In the genomic region with DNA sequence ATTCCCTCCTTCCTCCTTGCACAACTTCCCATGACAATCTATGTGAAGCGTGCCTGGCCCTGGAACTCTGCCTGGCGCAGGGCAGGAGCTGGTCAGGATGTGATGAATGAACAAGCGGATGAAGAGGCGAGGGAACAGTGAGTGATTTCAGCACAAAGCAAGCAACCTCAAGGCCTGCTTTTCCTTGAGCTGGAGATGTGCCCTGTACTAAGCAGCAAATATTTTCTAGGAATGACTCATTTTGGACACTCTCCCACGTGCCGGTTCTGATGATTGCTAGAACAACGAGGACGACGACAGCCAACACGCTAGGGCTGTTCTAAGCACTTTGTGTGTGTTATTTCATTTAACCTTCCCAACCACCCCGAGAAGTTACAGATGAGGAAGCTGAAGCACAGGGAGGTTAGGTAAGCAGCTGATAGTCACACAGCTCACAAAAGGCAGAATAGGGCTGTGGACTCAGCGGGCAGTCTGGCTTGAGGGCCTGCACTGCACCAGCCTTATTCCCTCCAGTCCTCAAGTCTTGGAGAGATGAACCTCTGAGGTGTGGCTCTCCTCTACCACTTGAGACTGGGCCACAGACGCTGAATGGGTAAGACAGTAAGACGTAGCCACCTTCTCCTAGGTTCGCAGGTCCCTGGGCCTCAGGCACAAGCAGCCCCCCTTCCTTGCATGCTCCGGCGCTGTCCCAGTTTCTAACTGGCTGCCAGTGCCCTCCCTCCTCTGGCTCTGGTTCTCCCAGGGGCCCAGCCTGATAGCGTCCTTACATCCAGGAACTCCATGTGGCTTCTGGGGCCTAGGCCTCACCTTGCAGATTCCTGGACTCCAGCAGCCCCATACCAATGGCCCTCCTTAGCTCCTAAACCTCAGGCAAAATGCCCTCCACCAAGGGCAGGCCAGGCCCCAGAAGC, we compare ENCODE assay signal across 10 cellular contexts. TPM values are rescaled to one million over a fixed set of nuclear protein-coding genes. Genes with fewer than 3 reads are reported as not detected.
DNase-seq lines count a peak whose midpoint lies in the region; FAIRE-seq and TF ChIP-seq lines count a peak whose summit lies in the region.
"Had no signal": no experiment of that assay in that cellular context is flagged by ENCODE, and none has a peak within 500 bp of the region (broad histone marks: within the 10 kb centered on the region; RNA-seq: fewer than 3 reads in every experiment).

No MANE protein-coding gene starts in this region.

- H2AFZ ChIP-seq in endothelial cell of umbilical vein (ENCODE audit: low read depth, low read length): no peak overlapping the region
- no peak overlapping the region for H2AFZ ChIP-seq in PC-9

- dilution Hi-C loops in endothelial cell of umbilical vein (cut with MboI; ENCODE audit: extremely low pct_ligation_motif_present, low sequenced_read_pairs): no loop called here

- H3F3A ChIP-seq in PC-9 (ENCODE audit: insufficient read depth, low read depth): peaks cover 18% of the 10 kb centered on the region; the same call in 1 of the 2 replicates

- CTCF ChIA-PET in endothelial cell of umbilical vein (lab: Charles Lee): interaction anchor here (0.8 to 3.4 kb wide), 10 partner anchors 12 to 305 kb away, joined by 3 to 27 read pairs (median 5); no protein-coding TSS in a partner anchor
- CTCF ChIA-PET in PC-9 (lab: Charles Lee): no interaction called here

- H3K9me3 ChIP-seq in endothelial cell of umbilical vein (replicated peaks; ENCODE audit: control insufficient read depth, insufficient read depth, low read length) (no peaks in the 10 kb centered on the region), BE2C (no peaks in the 10 kb centered on the region), PC-9 (ENCODE audit: insufficient read depth, low read depth) (no peaks in the 10 kb centered on the region)

- TF ChIP-seq POLR2A in endothelial cell of umbilical vein (IDR thresholded peaks at IDR 0.05; ENCODE audit: low read depth, low read length): no peak

- no peaks in the 10 kb centered on the region for H4K20me1 ChIP-seq in endothelial cell of umbilical vein (replicated peaks; ENCODE audit: control insufficient read depth, extremely low read depth, insufficient read depth, low read length)
- no peaks in the 10 kb centered on the region for H4K20me1 ChIP-seq in PC-9 (ENCODE audit: insufficient read depth)

- no peaks in the 10 kb centered on the region for H3K36me3 ChIP-seq in endothelial cell of umbilical vein (ENCODE audit: control insufficient read depth in 2 of 2, extremely low read depth in 1 of 2, insufficient read depth in 2 of 2, low read length in 2 of 2)
- no peaks in the 10 kb centered on the region for H3K36me3 ChIP-seq in BE2C
- no peaks in the 10 kb centered on the region for H3K36me3 ChIP-seq in PC-9 (ENCODE audit: low read depth)

- peaks cover 0 to 2% of the 10 kb centered on the region in 2 experiments for H3K27me3 ChIP-seq in endothelial cell of umbilical vein (ENCODE audit: control insufficient read depth in 2 of 2, insufficient read depth in 2 of 2, low read length in 2 of 2)
- no peaks in the 10 kb centered on the region for H3K27me3 ChIP-seq in BE2C
- no peaks in the 10 kb centered on the region for H3K27me3 ChIP-seq in PC-9 (ENCODE audit: insufficient read depth, low read depth)

- peak overlapping the region; percentile 86 for H3K27ac ChIP-seq in endothelial cell of umbilical vein (ENCODE audit: insufficient read depth, low read depth, low read length)
- no peak overlapping the region for H3K27ac ChIP-seq in PC-9

- H3K4me1 ChIP-seq in endothelial cell of umbilical vein (ENCODE audit: control insufficient read depth, extremely low read depth, insufficient read depth, low read length) (peaks cover 29% of the 10 kb centered on the region), BE2C (peaks cover 8% of the 10 kb centered on the region), PC-9 (replicated peaks; ENCODE audit: insufficient read depth) (peaks cover 49% of the 10 kb centered on the region)

- no peaks in the 10 kb centered on the region for H3K9me1 ChIP-seq in endothelial cell of umbilical vein (replicated peaks; ENCODE audit: control insufficient read depth, extremely low read depth, insufficient read depth, low read length)

- intact Hi-C loops in endothelial cell of umbilical vein (cut with micrococcal nuclease) (loop anchor here (1.0 to 5.0 kb wide), 5 partner anchors 47 to 312 kb away; partner anchors contain the start of gene DDX56), PC-9 (cut with micrococcal nuclease; ENCODE audit: unreplicated experiment) (no loop called here)

- H3K4me2 ChIP-seq in endothelial cell of umbilical vein (ENCODE audit: insufficient read depth, low read length): no peak overlapping the region
- no peak overlapping the region for H3K4me2 ChIP-seq in PC-9

- POLR2A ChIA-PET in endothelial cell of umbilical vein (lab: Charles Lee) (interaction anchor here (0.6 to 0.7 kb wide), 2 partner anchors 9 to 16 kb away, joined by 3 to 6 read pairs; no protein-coding TSS in a partner anchor), PC-9 (lab: Charles Lee; ENCODE audit: unreplicated experiment) (interaction anchor here (0.8 kb wide), 1 partner anchor 124 kb away, joined by 4 read pairs; no protein-coding TSS in a partner anchor)

- H3K4me3 ChIP-seq in AG09309 (ENCODE audit: control insufficient read depth, low read depth, low read length) (no peak overlapping the region), endothelial cell of umbilical vein (replicated peaks in 1 of 3; ENCODE audit: insufficient read depth in 1 of 3, low read depth in 1 of 3, low read length in 3 of 3) (no peak overlapping the region), BE2C (ENCODE audit: low read depth, low read length) (no peak overlapping the region), PC-9 (no peak overlapping the region)

- DNase-seq in AG09309 (ENCODE audit: low read depth) (peak; percentile 93), NCI-H226 (peak; percentile 87), endothelial cell of umbilical vein (ENCODE audit: low read depth, low spot score) (peak; percentile 95), mucosa of gallbladder (ENCODE audit: low spot score) (peak; percentile 51), BE2C (no peak), germinal center (ENCODE audit: low spot score) (no peak), PC-9 (no peak), NCI-H1417 (lab: John Stamatoyannopoulos, UW) (no peak)
- DNase-seq: NCI-H1092 had no signal

- no peaks in the 10 kb centered on the region for H3K9me2 ChIP-seq in PC-9 (ENCODE audit: insufficient read depth)

- peak; percentile 99 for FAIRE-seq in endothelial cell of umbilical vein (lab: Jason Lieb, UNC)
- FAIRE-seq: colon had no signal

- TF ChIP-seq CTCF in AG09309 (IDR thresholded peaks at IDR 0.05; ENCODE audit: control insufficient read depth, insufficient read depth, low read depth, low read length, missing control alignments): no peak
- no peak for TF ChIP-seq CTCF in endothelial cell of umbilical vein (IDR thresholded peaks at IDR 0.05; ENCODE audit: extremely low read depth in 1 of 2, insufficient read depth in 1 of 2, low read depth in 1 of 2, low read length in 2 of 2)
- no peak for TF ChIP-seq CTCF in BE2C (IDR thresholded peaks at IDR 0.05; ENCODE audit: low read depth, low read length)
- TF ChIP-seq CTCF in PC-9 (conservative IDR thresholded peaks at IDR 0.05): no peak

- BruUV-seq in endothelial cell of umbilical vein (replicated peaks; lab: Mats Ljungman, UMichigan) (no TSS peak), PC-9 (replicated peaks; lab: Mats Ljungman, UMichigan) (no TSS peak)

- H3K9ac ChIP-seq in endothelial cell of umbilical vein (replicated peaks; ENCODE audit: extremely low read depth, insufficient read depth, low read length): peak overlapping the region; percentile 2

- no peaks in the 10 kb centered on the region for H3K79me2 ChIP-seq in endothelial cell of umbilical vein (ENCODE audit: control insufficient read depth, insufficient read depth, low read length)
- no peaks in the 10 kb centered on the region for H3K79me2 ChIP-seq in PC-9 (ENCODE audit: low read depth)

TF ChIP-seq in endothelial cell of umbilical vein, 7 proteins besides CTCF, POLR2A, EP300 and RAD21:
- TF ChIP-seq EZH2 (IDR thresholded peaks at IDR 0.05; ENCODE audit: borderline replicate concordance, low read depth, low read length, severe bottlenecking) (no peak), JUN (IDR thresholded peaks at IDR 0.05; ENCODE audit: borderline replicate concordance, insufficient read depth, insufficient read length, low read depth) (peak; percentile 73), GATA2 (IDR thresholded peaks at IDR 0.05; ENCODE audit: insufficient read depth, insufficient read length, low read depth, low read length) (peak; percentile 46), POLR2AphosphoS5 (IDR thresholded peaks at IDR 0.05; ENCODE audit: insufficient read depth, low read depth, low read length) (peak; percentile 78), FOS (IDR thresholded peaks at IDR 0.05; ENCODE audit: borderline replicate concordance, insufficient read depth, low read length) (peak; percentile 98), MYC (IDR thresholded peaks at IDR 0.05; ENCODE audit: low read depth, low read length) (no peak)
- TF ChIP-seq, protein P1, sequence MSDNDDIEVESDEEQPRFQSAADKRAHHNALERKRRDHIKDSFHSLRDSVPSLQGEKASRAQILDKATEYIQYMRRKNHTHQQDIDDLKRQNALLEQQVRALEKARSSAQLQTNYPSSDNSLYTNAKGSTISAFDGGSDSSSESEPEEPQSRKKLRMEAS (IDR thresholded peaks at IDR 0.05; ENCODE audit: insufficient read depth, insufficient read length): peak; percentile 89

RNA-seq across cellular contexts. Expression of gene YKT6, which starts 59.0 kb away (rescaled TPM):
- total RNA-seq in endothelial cell of umbilical vein: 117 and 120 TPM in 2 replicates
- 110 and 117 TPM in 2 replicates for polyA plus RNA-seq in endothelial cell of umbilical vein
- polyA plus RNA-seq in endothelial cell of umbilical vein (2011; cell fraction: cytosol; rRNA removed): 101 and 119 TPM in 2 replicates
- 99.2 and 100 TPM in 2 replicates for polyA plus RNA-seq in endothelial cell of umbilical vein (2011; cell fraction: nucleus; rRNA removed)
- polyA plus RNA-seq in endothelial cell of umbilical vein (2012): 83.2 and 99.3 TPM in 2 replicates
- polyA minus RNA-seq in endothelial cell of umbilical vein: 113 and 118 TPM in 2 replicates
- polyA minus RNA-seq in endothelial cell of umbilical vein (2011; cell fraction: cytosol; rRNA and poly(A)+ RNA removed): 37.5 TPM
- 47.4 and 58.9 TPM in 2 replicates for polyA minus RNA-seq in endothelial cell of umbilical vein (2011; cell fraction: nucleus; rRNA and poly(A)+ RNA removed)
- total RNA-seq in mucosa of gallbladder: 58.6 TPM
- polyA plus RNA-seq in BE2C (2012; ENCODE audit: insufficient read depth, insufficient read length, low read depth): 199 TPM
- 109 and 142 TPM in 2 replicates for total RNA-seq in PC-9 (2021)

Comparison
In these comparisons a context has a peak if more than half of its experiments do, and no peak if none do; other contexts are left out.
1. DNase-seq: peak in AG09309 (single experiment), NCI-H226 (single experiment), endothelial cell of umbilical vein (single experiment) and mucosa of gallbladder (single experiment); none in BE2C (single experiment), germinal center (single experiment), PC-9 (0 of 2) and NCI-H1417 (0 of 3).